In the genomic region with DNA sequence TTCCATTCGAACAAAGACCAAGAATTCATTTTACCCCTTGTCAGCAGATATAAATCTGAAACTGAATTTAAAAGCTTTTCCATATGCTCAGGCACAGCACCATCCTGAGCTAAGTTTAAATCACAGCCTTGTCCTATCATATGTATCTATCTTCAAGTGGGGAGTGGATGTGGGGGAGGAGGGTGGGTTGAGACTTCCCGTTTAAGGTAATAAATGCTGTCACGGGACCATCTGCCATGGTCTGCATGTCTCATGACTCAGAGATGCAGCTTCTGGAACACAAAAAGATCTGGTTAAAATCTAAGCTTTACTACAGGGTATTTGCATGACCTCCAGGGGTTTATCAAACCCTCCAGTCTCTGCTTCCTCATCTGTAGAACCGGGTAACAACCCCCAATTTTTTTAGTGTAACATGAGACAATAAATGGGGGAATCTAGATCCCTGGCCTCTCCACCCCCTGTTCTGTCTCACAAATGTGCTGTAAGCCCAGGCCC, we compare ENCODE assay signal across 22 cellular contexts.
A peak's percentile ranks its signal among the peaks of the same experiment; 100 is the strongest.
DNase-seq lines count a peak whose midpoint lies in the region; ATAC-seq, FAIRE-seq and TF ChIP-seq lines count a peak whose summit lies in the region.
"Had no signal": no experiment of that assay in that cellular context is flagged by ENCODE, and none has a peak within 500 bp of the region (broad histone marks: within the 10 kb centered on the region; RNA-seq: fewer than 3 reads in every experiment).

No MANE protein-coding gene starts in this region.

- H3K27ac Mint-ChIP-seq in glutamatergic neuron (ENCODE audit: unreplicated experiment): peak overlapping the region; percentile 76

- peak overlapping the region in 1 of 2 experiments; percentile 22; a peak in 1 of 4 replicates for H3K27ac ChIP-seq in SK-N-SH (ENCODE audit: low read depth in 2 of 2, low read length in 1 of 2)
- H3K27ac ChIP-seq: BLaER1 treated with 17β-estradiol and CSF1 and Interleukin-3, amounts not matched to agents 10 nM and 100 nM; KMS-11; RWPE1; SJCRH30 had no signal

- no peaks in the 10 kb centered on the region for H3F3A ChIP-seq in SK-N-SH (replicated peaks; ENCODE audit: insufficient read depth)

- H3K9me3 Mint-ChIP-seq in glutamatergic neuron (ENCODE audit: unreplicated experiment): no peaks in the 10 kb centered on the region

- H4K20me1 ChIP-seq in SK-N-SH (ENCODE audit: insufficient read depth): no peaks in the 10 kb centered on the region
- H4K20me1 ChIP-seq: BLaER1 treated with 17β-estradiol and CSF1 and Interleukin-3, amounts not matched to agents 10 nM and 100 nM had no signal

- no peaks in the 10 kb centered on the region for H3K36me3 ChIP-seq in SK-N-SH (replicated peaks in 1 of 2; ENCODE audit: control insufficient read depth in 1 of 2, insufficient read depth in 2 of 2, low read length in 1 of 2)
- H3K36me3 ChIP-seq: BLaER1 treated with 17β-estradiol and CSF1 and Interleukin-3, amounts not matched to agents 10 nM and 100 nM; MG63; SJCRH30 had no signal

- no peak overlapping the region for H3K4me3 ChIP-seq in SK-N-SH (ENCODE audit: low read depth in 2 of 2, low read length in 1 of 2)
- H3K4me3 ChIP-seq: BLaER1 treated with 17β-estradiol and CSF1 and Interleukin-3, amounts not matched to agents 10 nM and 100 nM; MG63; SJCRH30 had no signal

- H3K9me2 ChIP-seq in SK-N-SH: no peaks in the 10 kb centered on the region

- ATAC-seq in SK-N-SH treated with all-trans-retinoic acid at 6 μM for 48 hours: no peak; the same call in 2 of the 3 replicates
- ATAC-seq in HG03280 (IDR thresholded peaks at IDR 0.05; ENCODE audit: unreplicated experiment): no peak
- ATAC-seq in HG02798 (IDR thresholded peaks at IDR 0.05; ENCODE audit: poor library complexity, unreplicated experiment): no peak

- H3K27me3 Mint-ChIP-seq in glutamatergic neuron (ENCODE audit: unreplicated experiment): no peaks in the 10 kb centered on the region

- H3K4me2 ChIP-seq in SK-N-SH: no peak overlapping the region
- H3K4me2 ChIP-seq: BLaER1 treated with 17β-estradiol and CSF1 and Interleukin-3, amounts not matched to agents 10 nM and 100 nM; KMS-11 had no signal

- no peak for TF ChIP-seq EP300 in SK-N-SH (IDR thresholded peaks at IDR 0.05; ENCODE audit: borderline replicate concordance in 1 of 2, low read depth in 1 of 2, low read length in 1 of 2)

- peak; percentile 38 for DNase-seq in SK-N-SH
- DNase-seq in NCI-H2171 treated with DMSO at 0.1 percent for 48 hours (lab: John Stamatoyannopoulos, UW): peak; percentile 62
- no peak for DNase-seq in glutamatergic neuron
- no peak for DNase-seq in urothelium cell line (ENCODE audit: low spot score)
- no peak for DNase-seq in stimulated activated CD4-positive, alpha-beta T cell treated with anti-CD3 and anti-CD28 coated beads, Interleukin-4, amount 100 ng/mL, for 24 hours
- DNase-seq: 8988T; EL; H7; MG63; NCI-H1092 treated with DMSO at 0.1 percent for 48 hours; NCI-H2081 treated with DMSO at 0.1 percent for 48 hours; NCI-H226; NCI-H526 treated with DMSO at 0.1 percent for 48 hours; NK-92 treated with Interleukin-12 subunit alpha and Interleukin-12 subunit beta, amount 100 ng/mL, for 24 hours; SJCRH30 had no signal

- peaks cover 0 to 5% of the 10 kb centered on the region in 2 experiments; a peak in 1 of 4 replicates for H3K4me1 ChIP-seq in SK-N-SH (ENCODE audit: control insufficient read depth in 1 of 2, insufficient read depth in 2 of 2, low read depth in 1 of 2, low read length in 1 of 2)

- H3K4me3 Mint-ChIP-seq in glutamatergic neuron (ENCODE audit: unreplicated experiment): no peak overlapping the region

- FAIRE-seq in urothelium cell line (lab: Jason Lieb, UNC): peak; percentile 48
- FAIRE-seq: GM19239 had no signal

- TF ChIP-seq CTCF in SK-N-SH (IDR thresholded peaks at IDR 0.05) (no peak), glutamatergic neuron (IDR thresholded peaks at IDR 0.05; ENCODE audit: partially characterized antibody, unreplicated experiment) (no peak)

- H2AFZ ChIP-seq in SK-N-SH (ENCODE audit: low read depth): no peak overlapping the region

- no peaks in the 10 kb centered on the region for H3K27me3 ChIP-seq in SK-N-SH (ENCODE audit: insufficient read depth)
- H3K27me3 ChIP-seq: BLaER1 treated with 17β-estradiol and CSF1 and Interleukin-3, amounts not matched to agents 10 nM and 100 nM; MG63; SJCRH30 had no signal

- POLR2A ChIA-PET in SK-N-SH (lab: Yijun Ruan, JAX): no interaction called here

- no peaks in the 10 kb centered on the region for H3K36me3 Mint-ChIP-seq in glutamatergic neuron (ENCODE audit: unreplicated experiment)

- peaks cover 17% of the 10 kb centered on the region for H3K4me1 Mint-ChIP-seq in glutamatergic neuron (ENCODE audit: low read depth, unreplicated experiment)

- no peak overlapping the region for H3K9ac ChIP-seq in SK-N-SH
- H3K9ac ChIP-seq: BLaER1 treated with 17β-estradiol and CSF1 and Interleukin-3, amounts not matched to agents 10 nM and 100 nM; KMS-11 had no signal

- CTCF ChIA-PET in SK-N-SH (lab: Yijun Ruan, JAX): interaction anchor here (0.7 to 0.9 kb wide), 3 partner anchors 11 to 81 kb away, joined by 3 to 4 read pairs (median 3); no protein-coding TSS in a partner anchor

- H3K9me3 ChIP-seq in SK-N-SH: no peaks in the 10 kb centered on the region
- H3K9me3 ChIP-seq: BLaER1 treated with 17β-estradiol and CSF1 and Interleukin-3, amounts not matched to agents 10 nM and 100 nM; MG63; SJCRH30 had no signal

- H3K79me2 ChIP-seq in SK-N-SH (ENCODE audit: insufficient read depth): no peaks in the 10 kb centered on the region

- WGBS in SK-N-SH (ENCODE audit: low lambda C conversion rate): 19% methylated on average over 4 of the region's 4 CpGs

- TF ChIP-seq RAD21 in SK-N-SH (IDR thresholded peaks at IDR 0.05; ENCODE audit: low read length): no peak

TF ChIP-seq in SK-N-SH, 30 proteins besides CTCF, POLR2A, EP300 and RAD21:
- TF ChIP-seq RFX5 (IDR thresholded peaks at IDR 0.05; ENCODE audit: low read length): no peak
- no peak for TF ChIP-seq JUND (IDR thresholded peaks at IDR 0.05)
- TF ChIP-seq, protein P1, sequence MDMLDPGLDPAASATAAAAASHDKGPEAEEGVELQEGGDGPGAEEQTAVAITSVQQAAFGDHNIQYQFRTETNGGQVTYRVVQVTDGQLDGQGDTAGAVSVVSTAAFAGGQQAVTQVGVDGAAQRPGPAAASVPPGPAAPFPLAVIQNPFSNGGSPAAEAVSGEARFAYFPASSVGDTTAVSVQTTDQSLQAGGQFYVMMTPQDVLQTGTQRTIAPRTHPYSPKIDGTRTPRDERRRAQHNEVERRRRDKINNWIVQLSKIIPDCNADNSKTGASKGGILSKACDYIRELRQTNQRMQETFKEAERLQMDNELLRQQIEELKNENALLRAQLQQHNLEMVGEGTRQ (IDR thresholded peaks at IDR 0.05; ENCODE audit: borderline replicate concordance, low read depth, low read length): no peak
- no peak for TF ChIP-seq MXI1 (IDR thresholded peaks at IDR 0.05; ENCODE audit: low read depth, low read length)
- TF ChIP-seq EZH2phosphoT487 (IDR thresholded peaks at IDR 0.05; ENCODE audit: borderline replicate concordance, low read depth): no peak
- no peak for TF ChIP-seq POLR2AphosphoS5 (IDR thresholded peaks at IDR 0.05; ENCODE audit: low read depth, low read length)
- 0 out of 2 replicates have a peak, but pooled peaks have one; percentile 15 for TF ChIP-seq GATA2 (CRISPR knock-in tag; IDR thresholded peaks at IDR 0.05)
- TF ChIP-seq, protein P2, sequence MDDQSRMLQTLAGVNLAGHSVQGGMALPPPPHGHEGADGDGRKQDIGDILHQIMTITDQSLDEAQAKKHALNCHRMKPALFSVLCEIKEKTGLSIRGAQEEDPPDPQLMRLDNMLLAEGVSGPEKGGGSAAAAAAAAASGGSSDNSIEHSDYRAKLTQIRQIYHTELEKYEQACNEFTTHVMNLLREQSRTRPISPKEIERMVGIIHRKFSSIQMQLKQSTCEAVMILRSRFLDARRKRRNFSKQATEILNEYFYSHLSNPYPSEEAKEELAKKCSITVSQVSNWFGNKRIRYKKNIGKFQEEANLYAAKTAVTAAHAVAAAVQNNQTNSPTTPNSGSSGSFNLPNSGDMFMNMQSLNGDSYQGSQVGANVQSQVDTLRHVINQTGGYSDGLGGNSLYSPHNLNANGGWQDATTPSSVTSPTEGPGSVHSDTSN (IDR thresholded peaks at IDR 0.05): no peak

TF ChIP-seq in SK-N-SH treated with all-trans-retinoic acid at 6 μM for 48 hours, 23 proteins besides CTCF, POLR2A, EP300 and RAD21 (continues in another document):
- no peak for TF ChIP-seq ZNF8 (CRISPR knock-in tag; IDR thresholded peaks at IDR 0.05)
- TF ChIP-seq PPARA (CRISPR knock-in tag; IDR thresholded peaks at IDR 0.05; ENCODE audit: borderline replicate concordance): no peak
- TF ChIP-seq CSRNP3 (CRISPR knock-in tag; IDR thresholded peaks at IDR 0.05): no peak
- TF ChIP-seq, protein P3, sequence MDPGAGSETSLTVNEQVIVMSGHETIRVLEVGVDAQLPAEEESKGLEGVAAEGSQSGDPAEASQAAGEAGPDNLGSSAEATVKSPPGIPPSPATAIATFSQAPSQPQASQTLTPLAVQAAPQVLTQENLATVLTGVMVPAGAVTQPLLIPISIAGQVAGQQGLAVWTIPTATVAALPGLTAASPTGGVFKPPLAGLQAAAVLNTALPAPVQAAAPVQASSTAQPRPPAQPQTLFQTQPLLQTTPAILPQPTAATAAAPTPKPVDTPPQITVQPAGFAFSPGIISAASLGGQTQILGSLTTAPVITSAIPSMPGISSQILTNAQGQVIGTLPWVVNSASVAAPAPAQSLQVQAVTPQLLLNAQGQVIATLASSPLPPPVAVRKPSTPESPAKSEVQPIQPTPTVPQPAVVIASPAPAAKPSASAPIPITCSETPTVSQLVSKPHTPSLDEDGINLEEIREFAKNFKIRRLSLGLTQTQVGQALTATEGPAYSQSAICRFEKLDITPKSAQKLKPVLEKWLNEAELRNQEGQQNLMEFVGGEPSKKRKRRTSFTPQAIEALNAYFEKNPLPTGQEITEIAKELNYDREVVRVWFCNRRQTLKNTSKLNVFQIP (CRISPR knock-in tag; IDR thresholded peaks at IDR 0.05; ENCODE audit: borderline replicate concordance, low read depth): no peak
- no peak for TF ChIP-seq RARB (CRISPR knock-in tag; IDR thresholded peaks at IDR 0.05)
- TF ChIP-seq TCF4 (CRISPR knock-in tag; IDR thresholded peaks at IDR 0.05; ENCODE audit: borderline replicate concordance): no peak

Comparison
In these comparisons a context has a peak if more than half of its experiments do, and no peak if none do; other contexts are left out.
1. DNase-seq: peak in SK-N-SH (single experiment) and NCI-H2171 treated with DMSO at 0.1 percent for 48 hours (single experiment); none in glutamatergic neuron (single experiment), urothelium cell line (single experiment) and stimulated activated CD4-positive, alpha-beta T cell treated with anti-CD3 and anti-CD28 coated beads, Interleukin-4, amount 100 ng/mL, for 24 hours (single experiment).